In the genomic region with DNA sequence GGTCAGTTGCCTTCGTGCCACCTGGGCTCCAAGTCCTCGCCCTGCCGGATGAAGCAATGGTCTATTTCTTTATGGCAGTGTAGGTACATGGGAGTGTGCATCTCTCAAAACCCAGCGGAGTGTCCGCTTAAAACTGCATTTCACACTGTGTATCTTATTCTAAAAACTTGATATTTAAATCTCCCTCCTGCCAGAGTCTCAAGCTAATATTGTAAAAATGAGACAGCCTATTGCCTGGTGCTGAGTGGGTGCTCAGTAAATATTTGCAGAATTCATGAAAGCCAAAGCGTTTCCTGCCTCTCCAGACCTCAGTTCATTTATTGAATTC, we compare ENCODE assay signal across 1 cellular context.
TF ChIP-seq lines count a peak whose summit lies in the region.

No MANE protein-coding gene starts in this region.

TF ChIP-seq in K562, 482 proteins besides CTCF, POLR2A, EP300 and RAD21 (continues in another document):
- TF ChIP-seq NCOA4 (IDR thresholded peaks at IDR 0.05; ENCODE audit: partially characterized antibody) (no peak), EGR1 (conservative IDR thresholded peaks at IDR 0.05) (peak; percentile 25; the same call in 1 of the 2 replicates), XRCC5 (IDR thresholded peaks at IDR 0.05; ENCODE audit: low read depth, low read length) (no peak), ZNF217 (CRISPR knock-in tag; IDR thresholded peaks at IDR 0.05) (no peak), MAFK (IDR thresholded peaks at IDR 0.05; ENCODE audit: low read length) (no peak), SRSF1 (IDR thresholded peaks at IDR 0.05; ENCODE audit: low read depth, low read length) (no peak), DNMT1 (IDR thresholded peaks at IDR 0.05) (no peak)
- TF ChIP-seq, protein P1, sequence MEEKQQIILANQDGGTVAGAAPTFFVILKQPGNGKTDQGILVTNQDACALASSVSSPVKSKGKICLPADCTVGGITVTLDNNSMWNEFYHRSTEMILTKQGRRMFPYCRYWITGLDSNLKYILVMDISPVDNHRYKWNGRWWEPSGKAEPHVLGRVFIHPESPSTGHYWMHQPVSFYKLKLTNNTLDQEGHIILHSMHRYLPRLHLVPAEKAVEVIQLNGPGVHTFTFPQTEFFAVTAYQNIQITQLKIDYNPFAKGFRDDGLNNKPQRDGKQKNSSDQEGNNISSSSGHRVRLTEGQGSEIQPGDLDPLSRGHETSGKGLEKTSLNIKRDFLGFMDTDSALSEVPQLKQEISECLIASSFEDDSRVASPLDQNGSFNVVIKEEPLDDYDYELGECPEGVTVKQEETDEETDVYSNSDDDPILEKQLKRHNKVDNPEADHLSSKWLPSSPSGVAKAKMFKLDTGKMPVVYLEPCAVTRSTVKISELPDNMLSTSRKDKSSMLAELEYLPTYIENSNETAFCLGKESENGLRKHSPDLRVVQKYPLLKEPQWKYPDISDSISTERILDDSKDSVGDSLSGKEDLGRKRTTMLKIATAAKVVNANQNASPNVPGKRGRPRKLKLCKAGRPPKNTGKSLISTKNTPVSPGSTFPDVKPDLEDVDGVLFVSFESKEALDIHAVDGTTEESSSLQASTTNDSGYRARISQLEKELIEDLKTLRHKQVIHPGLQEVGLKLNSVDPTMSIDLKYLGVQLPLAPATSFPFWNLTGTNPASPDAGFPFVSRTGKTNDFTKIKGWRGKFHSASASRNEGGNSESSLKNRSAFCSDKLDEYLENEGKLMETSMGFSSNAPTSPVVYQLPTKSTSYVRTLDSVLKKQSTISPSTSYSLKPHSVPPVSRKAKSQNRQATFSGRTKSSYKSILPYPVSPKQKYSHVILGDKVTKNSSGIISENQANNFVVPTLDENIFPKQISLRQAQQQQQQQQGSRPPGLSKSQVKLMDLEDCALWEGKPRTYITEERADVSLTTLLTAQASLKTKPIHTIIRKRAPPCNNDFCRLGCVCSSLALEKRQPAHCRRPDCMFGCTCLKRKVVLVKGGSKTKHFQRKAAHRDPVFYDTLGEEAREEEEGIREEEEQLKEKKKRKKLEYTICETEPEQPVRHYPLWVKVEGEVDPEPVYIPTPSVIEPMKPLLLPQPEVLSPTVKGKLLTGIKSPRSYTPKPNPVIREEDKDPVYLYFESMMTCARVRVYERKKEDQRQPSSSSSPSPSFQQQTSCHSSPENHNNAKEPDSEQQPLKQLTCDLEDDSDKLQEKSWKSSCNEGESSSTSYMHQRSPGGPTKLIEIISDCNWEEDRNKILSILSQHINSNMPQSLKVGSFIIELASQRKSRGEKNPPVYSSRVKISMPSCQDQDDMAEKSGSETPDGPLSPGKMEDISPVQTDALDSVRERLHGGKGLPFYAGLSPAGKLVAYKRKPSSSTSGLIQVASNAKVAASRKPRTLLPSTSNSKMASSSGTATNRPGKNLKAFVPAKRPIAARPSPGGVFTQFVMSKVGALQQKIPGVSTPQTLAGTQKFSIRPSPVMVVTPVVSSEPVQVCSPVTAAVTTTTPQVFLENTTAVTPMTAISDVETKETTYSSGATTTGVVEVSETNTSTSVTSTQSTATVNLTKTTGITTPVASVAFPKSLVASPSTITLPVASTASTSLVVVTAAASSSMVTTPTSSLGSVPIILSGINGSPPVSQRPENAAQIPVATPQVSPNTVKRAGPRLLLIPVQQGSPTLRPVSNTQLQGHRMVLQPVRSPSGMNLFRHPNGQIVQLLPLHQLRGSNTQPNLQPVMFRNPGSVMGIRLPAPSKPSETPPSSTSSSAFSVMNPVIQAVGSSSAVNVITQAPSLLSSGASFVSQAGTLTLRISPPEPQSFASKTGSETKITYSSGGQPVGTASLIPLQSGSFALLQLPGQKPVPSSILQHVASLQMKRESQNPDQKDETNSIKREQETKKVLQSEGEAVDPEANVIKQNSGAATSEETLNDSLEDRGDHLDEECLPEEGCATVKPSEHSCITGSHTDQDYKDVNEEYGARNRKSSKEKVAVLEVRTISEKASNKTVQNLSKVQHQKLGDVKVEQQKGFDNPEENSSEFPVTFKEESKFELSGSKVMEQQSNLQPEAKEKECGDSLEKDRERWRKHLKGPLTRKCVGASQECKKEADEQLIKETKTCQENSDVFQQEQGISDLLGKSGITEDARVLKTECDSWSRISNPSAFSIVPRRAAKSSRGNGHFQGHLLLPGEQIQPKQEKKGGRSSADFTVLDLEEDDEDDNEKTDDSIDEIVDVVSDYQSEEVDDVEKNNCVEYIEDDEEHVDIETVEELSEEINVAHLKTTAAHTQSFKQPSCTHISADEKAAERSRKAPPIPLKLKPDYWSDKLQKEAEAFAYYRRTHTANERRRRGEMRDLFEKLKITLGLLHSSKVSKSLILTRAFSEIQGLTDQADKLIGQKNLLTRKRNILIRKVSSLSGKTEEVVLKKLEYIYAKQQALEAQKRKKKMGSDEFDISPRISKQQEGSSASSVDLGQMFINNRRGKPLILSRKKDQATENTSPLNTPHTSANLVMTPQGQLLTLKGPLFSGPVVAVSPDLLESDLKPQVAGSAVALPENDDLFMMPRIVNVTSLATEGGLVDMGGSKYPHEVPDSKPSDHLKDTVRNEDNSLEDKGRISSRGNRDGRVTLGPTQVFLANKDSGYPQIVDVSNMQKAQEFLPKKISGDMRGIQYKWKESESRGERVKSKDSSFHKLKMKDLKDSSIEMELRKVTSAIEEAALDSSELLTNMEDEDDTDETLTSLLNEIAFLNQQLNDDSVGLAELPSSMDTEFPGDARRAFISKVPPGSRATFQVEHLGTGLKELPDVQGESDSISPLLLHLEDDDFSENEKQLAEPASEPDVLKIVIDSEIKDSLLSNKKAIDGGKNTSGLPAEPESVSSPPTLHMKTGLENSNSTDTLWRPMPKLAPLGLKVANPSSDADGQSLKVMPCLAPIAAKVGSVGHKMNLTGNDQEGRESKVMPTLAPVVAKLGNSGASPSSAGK (IDR thresholded peaks at IDR 0.05), result no peak
- TF ChIP-seq, protein P2, sequence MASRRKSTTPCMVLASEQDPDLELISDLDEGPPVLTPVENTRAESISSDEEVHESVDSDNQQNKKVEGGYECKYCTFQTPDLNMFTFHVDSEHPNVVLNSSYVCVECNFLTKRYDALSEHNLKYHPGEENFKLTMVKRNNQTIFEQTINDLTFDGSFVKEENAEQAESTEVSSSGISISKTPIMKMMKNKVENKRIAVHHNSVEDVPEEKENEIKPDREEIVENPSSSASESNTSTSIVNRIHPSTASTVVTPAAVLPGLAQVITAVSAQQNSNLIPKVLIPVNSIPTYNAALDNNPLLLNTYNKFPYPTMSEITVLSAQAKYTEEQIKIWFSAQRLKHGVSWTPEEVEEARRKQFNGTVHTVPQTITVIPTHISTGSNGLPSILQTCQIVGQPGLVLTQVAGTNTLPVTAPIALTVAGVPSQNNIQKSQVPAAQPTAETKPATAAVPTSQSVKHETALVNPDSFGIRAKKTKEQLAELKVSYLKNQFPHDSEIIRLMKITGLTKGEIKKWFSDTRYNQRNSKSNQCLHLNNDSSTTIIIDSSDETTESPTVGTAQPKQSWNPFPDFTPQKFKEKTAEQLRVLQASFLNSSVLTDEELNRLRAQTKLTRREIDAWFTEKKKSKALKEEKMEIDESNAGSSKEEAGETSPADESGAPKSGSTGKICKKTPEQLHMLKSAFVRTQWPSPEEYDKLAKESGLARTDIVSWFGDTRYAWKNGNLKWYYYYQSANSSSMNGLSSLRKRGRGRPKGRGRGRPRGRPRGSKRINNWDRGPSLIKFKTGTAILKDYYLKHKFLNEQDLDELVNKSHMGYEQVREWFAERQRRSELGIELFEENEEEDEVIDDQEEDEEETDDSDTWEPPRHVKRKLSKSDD (conservative IDR thresholded peaks at IDR 0.05; ENCODE audit: low read length), result no peak
- TF ChIP-seq, protein P3, sequence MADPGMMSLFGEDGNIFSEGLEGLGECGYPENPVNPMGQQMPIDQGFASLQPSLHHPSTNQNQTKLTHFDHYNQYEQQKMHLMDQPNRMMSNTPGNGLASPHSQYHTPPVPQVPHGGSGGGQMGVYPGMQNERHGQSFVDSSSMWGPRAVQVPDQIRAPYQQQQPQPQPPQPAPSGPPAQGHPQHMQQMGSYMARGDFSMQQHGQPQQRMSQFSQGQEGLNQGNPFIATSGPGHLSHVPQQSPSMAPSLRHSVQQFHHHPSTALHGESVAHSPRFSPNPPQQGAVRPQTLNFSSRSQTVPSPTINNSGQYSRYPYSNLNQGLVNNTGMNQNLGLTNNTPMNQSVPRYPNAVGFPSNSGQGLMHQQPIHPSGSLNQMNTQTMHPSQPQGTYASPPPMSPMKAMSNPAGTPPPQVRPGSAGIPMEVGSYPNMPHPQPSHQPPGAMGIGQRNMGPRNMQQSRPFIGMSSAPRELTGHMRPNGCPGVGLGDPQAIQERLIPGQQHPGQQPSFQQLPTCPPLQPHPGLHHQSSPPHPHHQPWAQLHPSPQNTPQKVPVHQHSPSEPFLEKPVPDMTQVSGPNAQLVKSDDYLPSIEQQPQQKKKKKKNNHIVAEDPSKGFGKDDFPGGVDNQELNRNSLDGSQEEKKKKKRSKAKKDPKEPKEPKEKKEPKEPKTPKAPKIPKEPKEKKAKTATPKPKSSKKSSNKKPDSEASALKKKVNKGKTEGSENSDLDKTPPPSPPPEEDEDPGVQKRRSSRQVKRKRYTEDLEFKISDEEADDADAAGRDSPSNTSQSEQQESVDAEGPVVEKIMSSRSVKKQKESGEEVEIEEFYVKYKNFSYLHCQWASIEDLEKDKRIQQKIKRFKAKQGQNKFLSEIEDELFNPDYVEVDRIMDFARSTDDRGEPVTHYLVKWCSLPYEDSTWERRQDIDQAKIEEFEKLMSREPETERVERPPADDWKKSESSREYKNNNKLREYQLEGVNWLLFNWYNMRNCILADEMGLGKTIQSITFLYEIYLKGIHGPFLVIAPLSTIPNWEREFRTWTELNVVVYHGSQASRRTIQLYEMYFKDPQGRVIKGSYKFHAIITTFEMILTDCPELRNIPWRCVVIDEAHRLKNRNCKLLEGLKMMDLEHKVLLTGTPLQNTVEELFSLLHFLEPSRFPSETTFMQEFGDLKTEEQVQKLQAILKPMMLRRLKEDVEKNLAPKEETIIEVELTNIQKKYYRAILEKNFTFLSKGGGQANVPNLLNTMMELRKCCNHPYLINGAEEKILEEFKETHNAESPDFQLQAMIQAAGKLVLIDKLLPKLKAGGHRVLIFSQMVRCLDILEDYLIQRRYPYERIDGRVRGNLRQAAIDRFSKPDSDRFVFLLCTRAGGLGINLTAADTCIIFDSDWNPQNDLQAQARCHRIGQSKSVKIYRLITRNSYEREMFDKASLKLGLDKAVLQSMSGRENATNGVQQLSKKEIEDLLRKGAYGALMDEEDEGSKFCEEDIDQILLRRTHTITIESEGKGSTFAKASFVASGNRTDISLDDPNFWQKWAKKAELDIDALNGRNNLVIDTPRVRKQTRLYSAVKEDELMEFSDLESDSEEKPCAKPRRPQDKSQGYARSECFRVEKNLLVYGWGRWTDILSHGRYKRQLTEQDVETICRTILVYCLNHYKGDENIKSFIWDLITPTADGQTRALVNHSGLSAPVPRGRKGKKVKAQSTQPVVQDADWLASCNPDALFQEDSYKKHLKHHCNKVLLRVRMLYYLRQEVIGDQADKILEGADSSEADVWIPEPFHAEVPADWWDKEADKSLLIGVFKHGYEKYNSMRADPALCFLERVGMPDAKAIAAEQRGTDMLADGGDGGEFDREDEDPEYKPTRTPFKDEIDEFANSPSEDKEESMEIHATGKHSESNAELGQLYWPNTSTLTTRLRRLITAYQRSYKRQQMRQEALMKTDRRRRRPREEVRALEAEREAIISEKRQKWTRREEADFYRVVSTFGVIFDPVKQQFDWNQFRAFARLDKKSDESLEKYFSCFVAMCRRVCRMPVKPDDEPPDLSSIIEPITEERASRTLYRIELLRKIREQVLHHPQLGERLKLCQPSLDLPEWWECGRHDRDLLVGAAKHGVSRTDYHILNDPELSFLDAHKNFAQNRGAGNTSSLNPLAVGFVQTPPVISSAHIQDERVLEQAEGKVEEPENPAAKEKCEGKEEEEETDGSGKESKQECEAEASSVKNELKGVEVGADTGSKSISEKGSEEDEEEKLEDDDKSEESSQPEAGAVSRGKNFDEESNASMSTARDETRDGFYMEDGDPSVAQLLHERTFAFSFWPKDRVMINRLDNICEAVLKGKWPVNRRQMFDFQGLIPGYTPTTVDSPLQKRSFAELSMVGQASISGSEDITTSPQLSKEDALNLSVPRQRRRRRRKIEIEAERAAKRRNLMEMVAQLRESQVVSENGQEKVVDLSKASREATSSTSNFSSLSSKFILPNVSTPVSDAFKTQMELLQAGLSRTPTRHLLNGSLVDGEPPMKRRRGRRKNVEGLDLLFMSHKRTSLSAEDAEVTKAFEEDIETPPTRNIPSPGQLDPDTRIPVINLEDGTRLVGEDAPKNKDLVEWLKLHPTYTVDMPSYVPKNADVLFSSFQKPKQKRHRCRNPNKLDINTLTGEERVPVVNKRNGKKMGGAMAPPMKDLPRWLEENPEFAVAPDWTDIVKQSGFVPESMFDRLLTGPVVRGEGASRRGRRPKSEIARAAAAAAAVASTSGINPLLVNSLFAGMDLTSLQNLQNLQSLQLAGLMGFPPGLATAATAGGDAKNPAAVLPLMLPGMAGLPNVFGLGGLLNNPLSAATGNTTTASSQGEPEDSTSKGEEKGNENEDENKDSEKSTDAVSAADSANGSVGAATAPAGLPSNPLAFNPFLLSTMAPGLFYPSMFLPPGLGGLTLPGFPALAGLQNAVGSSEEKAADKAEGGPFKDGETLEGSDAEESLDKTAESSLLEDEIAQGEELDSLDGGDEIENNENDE (IDR thresholded peaks at IDR 0.05; ENCODE audit: low read depth, low read length), result no peak
- TF ChIP-seq, protein P4, sequence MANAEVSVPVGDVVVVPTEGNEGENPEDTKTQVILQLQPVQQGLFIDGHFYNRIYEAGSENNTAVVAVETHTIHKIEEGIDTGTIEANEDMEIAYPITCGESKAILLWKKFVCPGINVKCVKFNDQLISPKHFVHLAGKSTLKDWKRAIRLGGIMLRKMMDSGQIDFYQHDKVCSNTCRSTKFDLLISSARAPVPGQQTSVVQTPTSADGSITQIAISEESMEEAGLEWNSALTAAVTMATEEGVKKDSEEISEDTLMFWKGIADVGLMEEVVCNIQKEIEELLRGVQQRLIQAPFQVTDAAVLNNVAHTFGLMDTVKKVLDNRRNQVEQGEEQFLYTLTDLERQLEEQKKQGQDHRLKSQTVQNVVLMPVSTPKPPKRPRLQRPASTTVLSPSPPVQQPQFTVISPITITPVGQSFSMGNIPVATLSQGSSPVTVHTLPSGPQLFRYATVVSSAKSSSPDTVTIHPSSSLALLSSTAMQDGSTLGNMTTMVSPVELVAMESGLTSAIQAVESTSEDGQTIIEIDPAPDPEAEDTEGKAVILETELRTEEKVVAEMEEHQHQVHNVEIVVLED (CRISPR knock-in tag; IDR thresholded peaks at IDR 0.05), result no peak
- TF ChIP-seq, protein P5, sequence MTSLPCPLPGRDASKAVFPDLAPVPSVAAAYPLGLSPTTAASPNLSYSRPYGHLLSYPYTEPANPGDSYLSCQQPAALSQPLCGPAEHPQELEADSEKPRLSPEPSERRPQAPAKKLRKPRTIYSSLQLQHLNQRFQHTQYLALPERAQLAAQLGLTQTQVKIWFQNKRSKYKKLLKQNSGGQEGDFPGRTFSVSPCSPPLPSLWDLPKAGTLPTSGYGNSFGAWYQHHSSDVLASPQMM (CRISPR knock-in tag; IDR thresholded peaks at IDR 0.05), result no peak
- TF ChIP-seq, protein P6, sequence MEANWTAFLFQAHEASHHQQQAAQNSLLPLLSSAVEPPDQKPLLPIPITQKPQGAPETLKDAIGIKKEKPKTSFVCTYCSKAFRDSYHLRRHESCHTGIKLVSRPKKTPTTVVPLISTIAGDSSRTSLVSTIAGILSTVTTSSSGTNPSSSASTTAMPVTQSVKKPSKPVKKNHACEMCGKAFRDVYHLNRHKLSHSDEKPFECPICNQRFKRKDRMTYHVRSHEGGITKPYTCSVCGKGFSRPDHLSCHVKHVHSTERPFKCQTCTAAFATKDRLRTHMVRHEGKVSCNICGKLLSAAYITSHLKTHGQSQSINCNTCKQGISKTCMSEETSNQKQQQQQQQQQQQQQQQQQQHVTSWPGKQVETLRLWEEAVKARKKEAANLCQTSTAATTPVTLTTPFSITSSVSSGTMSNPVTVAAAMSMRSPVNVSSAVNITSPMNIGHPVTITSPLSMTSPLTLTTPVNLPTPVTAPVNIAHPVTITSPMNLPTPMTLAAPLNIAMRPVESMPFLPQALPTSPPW (CRISPR knock-in tag; IDR thresholded peaks at IDR 0.05), result peak; percentile 22; the same call in 1 of the 2 replicates
- TF ChIP-seq, protein P7, sequence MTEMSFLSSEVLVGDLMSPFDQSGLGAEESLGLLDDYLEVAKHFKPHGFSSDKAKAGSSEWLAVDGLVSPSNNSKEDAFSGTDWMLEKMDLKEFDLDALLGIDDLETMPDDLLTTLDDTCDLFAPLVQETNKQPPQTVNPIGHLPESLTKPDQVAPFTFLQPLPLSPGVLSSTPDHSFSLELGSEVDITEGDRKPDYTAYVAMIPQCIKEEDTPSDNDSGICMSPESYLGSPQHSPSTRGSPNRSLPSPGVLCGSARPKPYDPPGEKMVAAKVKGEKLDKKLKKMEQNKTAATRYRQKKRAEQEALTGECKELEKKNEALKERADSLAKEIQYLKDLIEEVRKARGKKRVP (CRISPR knock-in tag; IDR thresholded peaks at IDR 0.05), result no peak
